Comparison of ENCODE assay signal across 2 cellular contexts in the genomic region with DNA sequence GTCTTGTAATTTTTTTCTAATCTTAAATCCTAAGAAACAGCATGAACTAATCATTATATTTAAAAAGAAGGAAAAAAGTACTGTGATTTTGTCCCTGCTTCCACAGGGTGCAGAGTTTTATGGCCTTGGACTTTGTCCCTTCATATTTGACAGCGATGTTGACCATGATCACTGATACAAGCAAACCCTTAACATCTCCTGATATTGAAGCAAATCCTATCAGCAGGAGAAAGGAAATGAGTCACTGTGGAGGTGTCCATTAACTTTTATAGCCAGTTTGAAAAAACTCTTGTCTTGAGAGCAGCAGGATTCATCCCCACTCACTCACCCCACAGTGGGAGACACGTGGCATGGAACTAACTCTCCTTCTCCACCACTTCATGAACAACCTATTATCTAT.
TF ChIP-seq lines count a peak whose summit lies in the region.

No MANE protein-coding gene starts in this region.

TF ChIP-seq in SK-N-SH, 30 proteins besides CTCF, POLR2A, EP300 and RAD21:
- TF ChIP-seq GATA2 (CRISPR knock-in tag; IDR thresholded peaks at IDR 0.05) (no peak), TCF12 (IDR thresholded peaks at IDR 0.05) (0 out of 2 replicates have a peak, but pooled peaks have one; percentile 13), TAF1 (IDR thresholded peaks at IDR 0.05; ENCODE audit: borderline replicate concordance, low read depth, low read length) (no peak)

TF ChIP-seq in SK-N-SH treated with all-trans-retinoic acid at 6 μM for 48 hours, 23 proteins besides CTCF, POLR2A, EP300 and RAD21:
- TF ChIP-seq ISL1 (CRISPR knock-in tag; IDR thresholded peaks at IDR 0.05) (no peak), GLIS3 (CRISPR knock-in tag; IDR thresholded peaks at IDR 0.05) (no peak), ZNF8 (CRISPR knock-in tag; IDR thresholded peaks at IDR 0.05) (no peak), ZFP30 (CRISPR knock-in tag; IDR thresholded peaks at IDR 0.05) (no peak), BACH2 (CRISPR knock-in tag; IDR thresholded peaks at IDR 0.05; ENCODE audit: borderline replicate concordance) (no peak), CSDC2 (CRISPR knock-in tag; IDR thresholded peaks at IDR 0.05) (no peak), ZNF70 (CRISPR knock-in tag; IDR thresholded peaks at IDR 0.05) (no peak), OSR1 (CRISPR knock-in tag; IDR thresholded peaks at IDR 0.05) (no peak), ZC3H10 (CRISPR knock-in tag; IDR thresholded peaks at IDR 0.05) (no peak), ZFP3 (CRISPR knock-in tag; IDR thresholded peaks at IDR 0.05) (no peak), TOX (CRISPR knock-in tag; IDR thresholded peaks at IDR 0.05; ENCODE audit: borderline replicate concordance) (no peak), ARNTL (CRISPR knock-in tag; IDR thresholded peaks at IDR 0.05; ENCODE audit: borderline replicate concordance, low read depth) (no peak), TSHZ2 (CRISPR knock-in tag; IDR thresholded peaks at IDR 0.05) (no peak), PPARA (CRISPR knock-in tag; IDR thresholded peaks at IDR 0.05; ENCODE audit: borderline replicate concordance) (no peak)
- TF ChIP-seq, protein P1, sequence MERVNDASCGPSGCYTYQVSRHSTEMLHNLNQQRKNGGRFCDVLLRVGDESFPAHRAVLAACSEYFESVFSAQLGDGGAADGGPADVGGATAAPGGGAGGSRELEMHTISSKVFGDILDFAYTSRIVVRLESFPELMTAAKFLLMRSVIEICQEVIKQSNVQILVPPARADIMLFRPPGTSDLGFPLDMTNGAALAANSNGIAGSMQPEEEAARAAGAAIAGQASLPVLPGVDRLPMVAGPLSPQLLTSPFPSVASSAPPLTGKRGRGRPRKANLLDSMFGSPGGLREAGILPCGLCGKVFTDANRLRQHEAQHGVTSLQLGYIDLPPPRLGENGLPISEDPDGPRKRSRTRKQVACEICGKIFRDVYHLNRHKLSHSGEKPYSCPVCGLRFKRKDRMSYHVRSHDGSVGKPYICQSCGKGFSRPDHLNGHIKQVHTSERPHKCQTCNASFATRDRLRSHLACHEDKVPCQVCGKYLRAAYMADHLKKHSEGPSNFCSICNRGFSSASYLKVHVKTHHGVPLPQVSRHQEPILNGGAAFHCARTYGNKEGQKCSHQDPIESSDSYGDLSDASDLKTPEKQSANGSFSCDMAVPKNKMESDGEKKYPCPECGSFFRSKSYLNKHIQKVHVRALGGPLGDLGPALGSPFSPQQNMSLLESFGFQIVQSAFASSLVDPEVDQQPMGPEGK (CRISPR knock-in tag; IDR thresholded peaks at IDR 0.05; ENCODE audit: borderline replicate concordance) = no peak
